ENCODE assay signal across 8 cellular contexts in genomic region chr10:6201511-6201975, GRCh38. TPM values are rescaled to one million over a fixed set of nuclear protein-coding genes. Genes with fewer than 3 reads are reported as not detected.
DNase-seq lines count a peak whose midpoint lies in the region; ATAC-seq and TF ChIP-seq lines count a peak whose summit lies in the region.

No MANE protein-coding gene starts in this region.

- no peaks in the 10 kb centered on the region for H3K9me3 ChIP-seq in iPS DF 6.9 (ENCODE audit: control insufficient read depth, insufficient read depth, low read length)

- peak overlapping the region; percentile 86 to 99 (median 89) for H3K4me3 Mint-ChIP-seq in T-cell

- DNase-seq in BJ (ENCODE audit: low read depth) = no peak
- DNase-seq in T-cell = peak; percentile 61 to 88 (median 81)
- peak in 53 of 58 donors; percentile 17 to 87 (median 56) for DNase-seq in anterior cingulate cortex (lab: John Stamatoyannopoulos, UW)
- no peak for DNase-seq in iPS DF 6.9 (ENCODE audit: low read depth, low spot score)
- peak; percentile 61 for DNase-seq in skeletal muscle cell (ENCODE audit: low read depth)
- DNase-seq in T1000 (lab: John Stamatoyannopoulos, UW) = no peak

- ATAC-seq in GM19372 (IDR thresholded peaks at IDR 0.05; ENCODE audit: low read depth, unreplicated experiment) (peak; percentile 31), HG03565 (IDR thresholded peaks at IDR 0.05; ENCODE audit: unreplicated experiment) (peak; percentile 40), T-cell (replicated peaks in 1 of 4) (peak; percentile 72 to 80 (median 72))

- H3K27me3 ChIP-seq in BJ (ENCODE audit: control insufficient read depth, insufficient read depth, low read length) (no peaks in the 10 kb centered on the region), iPS DF 6.9 (ENCODE audit: control insufficient read depth, insufficient read depth, low read length) (peaks cover 25% of the 10 kb centered on the region)

- no peak for TF ChIP-seq CTCF in BJ (IDR thresholded peaks at IDR 0.05; ENCODE audit: insufficient read depth, low read depth, low read length)

- CTCF ChIA-PET in BJ (lab: Yijun Ruan, JAX) (interaction anchor here (0.6 to 7.9 kb wide), 17 partner anchors 12 to 209 kb away, joined by 3 to 228 read pairs (median 7); no protein-coding TSS in a partner anchor), T-cell (lab: Charles Lee) (interaction anchor here (1.5 to 3.7 kb wide), 5 partner anchors 28 to 209 kb away, joined by 5 to 42 read pairs (median 24); no protein-coding TSS in a partner anchor)

- H3K27me3 Mint-ChIP-seq in T-cell = no peaks in the 10 kb centered on the region

- H3K36me3 ChIP-seq in BJ (ENCODE audit: control insufficient read depth, insufficient read depth, low read length) (no peaks in the 10 kb centered on the region; the same call in 1 of the 2 replicates), iPS DF 6.9 (ENCODE audit: control insufficient read depth, insufficient read depth, low read length) (no peaks in the 10 kb centered on the region)

- H3K9me3 Mint-ChIP-seq in T-cell = no peaks in the 10 kb centered on the region

- peaks cover 8% of the 10 kb centered on the region for H3K36me3 Mint-ChIP-seq in T-cell

- peaks cover 24 to 31% (median 30%) of the 10 kb centered on the region in 3 donors for H3K4me1 Mint-ChIP-seq in T-cell

- POLR2A ChIA-PET in BJ (lab: Charles Lee) = interaction anchor here (0.6 to 0.7 kb wide), 2 partner anchors 72 to 520 kb away, joined by 3 read pairs; no protein-coding TSS in a partner anchor
- POLR2A ChIA-PET in T-cell (lab: Charles Lee) = interaction anchor here in 1 of 2 donors (0.6 kb wide), 1 partner anchor 312 kb away, joined by 4 read pairs; the partner anchor contains the start of gene ANKRD16

- H3K27ac ChIP-seq in iPS DF 6.9 (ENCODE audit: low read length) = no peak overlapping the region

- H3K27ac Mint-ChIP-seq in T-cell = peak overlapping the region; percentile 88

- no CpG with 5 or more reads among the region's 51 CpGs for WGBS in iPS DF 6.9 (ENCODE audit: insufficient coverage, insufficient read length)

- H3K4me3 ChIP-seq in BJ (ENCODE audit: low read depth, low read length) (peak overlapping the region; percentile 43), iPS DF 6.9 (ENCODE audit: low read length) (peak overlapping the region; percentile 40), skeletal muscle cell (ENCODE audit: low read depth, low read length) (peak overlapping the region; percentile 62)

- peaks cover 4% of the 10 kb centered on the region; the same call in 1 of the 2 replicates for H3K4me1 ChIP-seq in iPS DF 6.9 (ENCODE audit: control insufficient read depth, insufficient read depth, low read length)

RNA-seq across cellular contexts. Expression of gene PFKFB3, which starts 1.2 kb away (rescaled TPM):
- 15.6 and 30.7 TPM in 2 replicates for polyA plus RNA-seq in BJ (2011; rRNA removed)
- polyA minus RNA-seq in BJ (2011; rRNA and poly(A)+ RNA removed) = 14.9 and 17.9 TPM in 2 replicates
- 10 to 100 TPM; 48.7 to 99.2 (median 93.9) TPM for total RNA-seq in T-cell

Comparison
In these comparisons a context has a peak if more than half of its experiments do, and no peak if none do; other contexts are left out.
1. DNase-seq: peak in T-cell (34 of 34), anterior cingulate cortex (53 of 58) and skeletal muscle cell (single experiment); none in BJ (single experiment), iPS DF 6.9 (single experiment) and T1000 (single experiment).
2. Peak in every context shown above with its lines, with median percentiles within 50 percentile points of each other: H3K4me3 ChIP-seq and ATAC-seq.